In genomic region chr3:139291276-139292051, GRCh38 we compare ENCODE assay signal across 29 cellular contexts.
"Had no signal": no experiment of that assay in that cellular context is flagged by ENCODE, and none has a peak within 500 bp of the region (broad histone marks: within the 10 kb centered on the region; RNA-seq: fewer than 3 reads in every experiment).

No MANE protein-coding gene starts in this region.

- H3K4me1 Mint-ChIP-seq: activated B cell treated with CpG ODN at 0.5 μM for 24 hours; activated CD4-positive, alpha-beta T cell treated with anti-CD3 and anti-CD28 coated beads for 36 hours; stimulated activated memory B cell treated with anti-CD40 and anti-IgM and Interleukin-4, amounts not matched to agents 10 μg/mL and 1 μg/mL and 100 μg/mL, for 72 hours had no signal

- H3K4me1 ChIP-seq: colonic mucosa, esophagus squamous epithelium, gastrocnemius medialis, right lobe of liver, stomach, upper lobe of right lung had no signal

- H3K9me3 ChIP-seq: body of pancreas, colonic mucosa, esophagus squamous epithelium, gastrocnemius medialis, left ventricle myocardium inferior, mucosa of descending colon, right lobe of liver, stomach, thyroid gland, upper lobe of right lung had no signal

- H3K36me3 Mint-ChIP-seq: activated naive CD8-positive, alpha-beta T cell; natural killer cell treated with Interleukin-12 subunit alpha and Interleukin-12 subunit beta and Interleukin-15 and Interleukin-18, amount 100 ng/mL, for 72 hours; stimulated activated memory B cell treated with anti-CD40 and anti-IgM and Interleukin-4, amounts not matched to agents 10 μg/mL and 1 μg/mL and 100 μg/mL, for 72 hours had no signal

- H3K9me3 Mint-ChIP-seq: activated B cell treated with CpG ODN at 0.5 μM for 24 hours; activated T-cell treated with anti-CD3 and anti-CD28 coated beads, Interleukin-2, amount 50 U/mL, for 72 hours; natural killer cell treated with Interleukin-12 subunit alpha and Interleukin-12 subunit beta and Interleukin-15 and Interleukin-18, amount 100 ng/mL, for 72 hours; stimulated activated memory B cell treated with anti-CD40 and anti-IgM and Interleukin-4, amounts not matched to agents 10 μg/mL and 1 μg/mL and 100 μg/mL, for 72 hours had no signal

- H3K27ac ChIP-seq: colonic mucosa, epithelial cell of prostate, esophagus squamous epithelium, gastrocnemius medialis, left ventricle myocardium inferior, right lobe of liver, stomach, thyroid gland, upper lobe of right lung had no signal

- ATAC-seq: activated CD4-positive, alpha-beta T cell treated with anti-CD3 and anti-CD28 coated beads for 36 hours; activated CD8-positive, alpha-beta T cell treated with anti-CD3 and anti-CD28 coated beads, Interleukin-2, amount 10 ng/mL, durations not matched to agents 7 days and 5 days; activated T-cell treated with anti-CD3 and anti-CD28 coated beads, Interleukin-2, amount 50 U/mL, for 72 hours; body of pancreas; gastrocnemius medialis; mucosa of descending colon; natural killer cell treated with Interleukin-12 subunit alpha and Interleukin-12 subunit beta and Interleukin-15 and Interleukin-18, amount 100 ng/mL, for 72 hours; right lobe of liver; stimulated activated memory B cell treated with anti-CD40 and anti-IgM and Interleukin-4, amounts not matched to agents 10 μg/mL and 1 μg/mL and 100 μg/mL, for 72 hours; T-helper 17 cell; upper lobe of right lung had no signal

- H3K27me3 Mint-ChIP-seq: activated B cell treated with CpG ODN at 0.5 μM for 24 hours; activated naive CD8-positive, alpha-beta T cell; stimulated activated memory B cell treated with anti-CD40 and anti-IgM and Interleukin-4, amounts not matched to agents 10 μg/mL and 1 μg/mL and 100 μg/mL, for 72 hours had no signal

- H3K27me3 ChIP-seq: body of pancreas, colonic mucosa, esophagus squamous epithelium, gastrocnemius medialis, right lobe of liver, stomach, thyroid gland, upper lobe of right lung had no signal

- H3K36me3 ChIP-seq: colonic mucosa, esophagus squamous epithelium, gastrocnemius medialis, left ventricle myocardium inferior, right lobe of liver, stomach, thyroid gland, upper lobe of right lung had no signal

- H3K4me3 ChIP-seq: body of pancreas, colonic mucosa, esophagus squamous epithelium, gastrocnemius medialis, left ventricle myocardium inferior, lung, mucosa of descending colon, right lobe of liver, stomach, thyroid gland, upper lobe of right lung had no signal

- DNase-seq: activated B cell treated with CpG ODN at 0.5 μM for 24 hours; activated CD4-positive, alpha-beta T cell treated with anti-CD3 and anti-CD28 coated beads for 36 hours; activated CD8-positive, alpha-beta T cell treated with anti-CD3 and anti-CD28 coated beads, Interleukin-2, amount 10 ng/mL, durations not matched to agents 7 days and 5 days; activated naive CD4-positive, alpha-beta T cell treated with Interleukin-2 at 50 U/mL for 16 hours; activated T-cell treated with anti-CD3 and anti-CD28 coated beads for 4 hours; activated T-cell treated with anti-CD3 and anti-CD28 coated beads, Interleukin-2, amount 50 U/mL, for 72 hours; anterior cingulate cortex; body of pancreas; colonic mucosa; effector CD8-positive, alpha-beta T cell; esophagus squamous epithelium; gastrocnemius medialis; glutamatergic neuron; islet precursor cell; left ventricle myocardium inferior; mucosa of descending colon; right lobe of liver; stimulated activated CD4-positive, alpha-beta T cell treated with anti-CD3 and anti-CD28 coated beads, Interleukin-4, amount 100 ng/mL, for 24 hours; stimulated activated CD8-positive, alpha-beta memory T cell treated with anti-CD3 and anti-CD28 coated beads, Interleukin-4, amount 100 ng/mL, for 48 hours; stomach; T-helper 17 cell; T1000; thyroid gland; upper lobe of right lung had no signal

- H3K27ac Mint-ChIP-seq: activated B cell treated with CpG ODN at 0.5 μM for 24 hours; activated CD4-positive, alpha-beta T cell treated with anti-CD3 and anti-CD28 coated beads for 36 hours; activated CD8-positive, alpha-beta T cell treated with anti-CD3 and anti-CD28 coated beads, Interleukin-2, amount 10 ng/mL, durations not matched to agents 7 days and 5 days; activated naive CD8-positive, alpha-beta T cell; activated T-cell treated with anti-CD3 and anti-CD28 coated beads, Interleukin-2, amount 50 U/mL, for 72 hours; natural killer cell treated with Interleukin-12 subunit alpha and Interleukin-12 subunit beta and Interleukin-15 and Interleukin-18, amount 100 ng/mL, for 72 hours; stimulated activated memory B cell treated with anti-CD40 and anti-IgM and Interleukin-4, amounts not matched to agents 10 μg/mL and 1 μg/mL and 100 μg/mL, for 72 hours; T-helper 17 cell had no signal

- H3K4me3 Mint-ChIP-seq: activated B cell treated with CpG ODN at 0.5 μM for 24 hours; activated CD4-positive, alpha-beta T cell treated with anti-CD3 and anti-CD28 coated beads for 36 hours; activated CD8-positive, alpha-beta T cell treated with anti-CD3 and anti-CD28 coated beads, Interleukin-2, amount 10 ng/mL, durations not matched to agents 7 days and 5 days; activated naive CD8-positive, alpha-beta T cell; activated T-cell treated with anti-CD3 and anti-CD28 coated beads, Interleukin-2, amount 50 U/mL, for 72 hours; natural killer cell treated with Interleukin-12 subunit alpha and Interleukin-12 subunit beta and Interleukin-15 and Interleukin-18, amount 100 ng/mL, for 72 hours; stimulated activated memory B cell treated with anti-CD40 and anti-IgM and Interleukin-4, amounts not matched to agents 10 μg/mL and 1 μg/mL and 100 μg/mL, for 72 hours; T-helper 17 cell had no signal
